ENCODE assay signal across 20 cellular contexts in the genomic region with DNA sequence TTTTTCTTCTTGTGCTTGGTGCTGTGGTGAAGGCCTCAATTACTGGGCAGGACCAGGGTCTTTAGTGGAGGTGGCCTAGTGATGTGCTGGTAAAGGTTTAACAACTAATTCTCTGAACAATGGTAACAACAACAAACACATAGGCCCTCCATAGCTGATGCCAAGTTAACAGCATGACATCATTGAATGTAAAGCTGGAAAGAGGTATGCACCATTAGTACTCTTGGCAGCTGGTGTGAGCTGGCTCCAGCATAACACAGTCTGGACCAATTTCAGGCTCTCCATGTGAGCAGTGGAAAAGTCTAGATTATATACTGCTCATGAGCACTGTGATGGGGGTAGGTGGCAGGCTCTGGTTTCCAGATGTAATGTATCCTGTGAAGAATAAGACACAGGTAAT.
DNase-seq lines count a peak whose midpoint lies in the region; ATAC-seq and TF ChIP-seq lines count a peak whose summit lies in the region.
"Had no signal": no experiment of that assay in that cellular context is flagged by ENCODE, and none has a peak within 500 bp of the region (broad histone marks: within the 10 kb centered on the region; RNA-seq: fewer than 3 reads in every experiment).

No MANE protein-coding gene starts in this region.

- ATAC-seq in SK-N-SH treated with all-trans-retinoic acid at 6 μM for 48 hours (peak; percentile 36; the same call in 1 of the 3 replicates), GM19455 (IDR thresholded peaks at IDR 0.05; ENCODE audit: unreplicated experiment) (no peak)
- ATAC-seq: heart right ventricle, lower lobe of right lung had no signal

- no peaks in the 10 kb centered on the region for H3K79me2 ChIP-seq in SK-N-SH (ENCODE audit: insufficient read depth)

- H3K9me3 ChIP-seq in SK-N-SH = no peaks in the 10 kb centered on the region
- H3K9me3 ChIP-seq: heart right ventricle, lower lobe of right lung, right atrium auricular region had no signal

- H4K20me1 ChIP-seq in SK-N-SH (ENCODE audit: insufficient read depth) = no peaks in the 10 kb centered on the region

- CTCF ChIA-PET in SK-N-SH (lab: Yijun Ruan, JAX) = no interaction called here

- H3K4me3 ChIP-seq in SK-N-SH (ENCODE audit: low read depth in 2 of 2, low read length in 1 of 2) = no peak overlapping the region
- H3K4me3 ChIP-seq: heart right ventricle, lower lobe of right lung, right atrium auricular region had no signal

- H3K4me2 ChIP-seq in SK-N-SH = no peak overlapping the region

- no peak overlapping the region for H3K27ac ChIP-seq in SK-N-SH (ENCODE audit: low read depth in 2 of 2, low read length in 1 of 2)
- H3K27ac ChIP-seq: heart right ventricle, lower lobe of right lung, right atrium auricular region had no signal

- no peaks in the 10 kb centered on the region for H3K27me3 ChIP-seq in SK-N-SH (ENCODE audit: insufficient read depth)
- H3K27me3 ChIP-seq: heart right ventricle, right atrium auricular region had no signal

- no peak for TF ChIP-seq CTCF in SK-N-SH (IDR thresholded peaks at IDR 0.05)

- TF ChIP-seq EP300 in SK-N-SH (IDR thresholded peaks at IDR 0.05; ENCODE audit: borderline replicate concordance in 1 of 2, low read depth in 1 of 2, low read length in 1 of 2) = no peak

- POLR2A ChIA-PET in SK-N-SH (lab: Yijun Ruan, JAX) = no interaction called here

- no peak overlapping the region for H3K9ac ChIP-seq in SK-N-SH

- H3F3A ChIP-seq in SK-N-SH (replicated peaks; ENCODE audit: insufficient read depth) = peaks cover 6% of the 10 kb centered on the region

- peaks cover 0 to 4% of the 10 kb centered on the region in 2 experiments; a peak in 1 of 4 replicates for H3K4me1 ChIP-seq in SK-N-SH (ENCODE audit: control insufficient read depth in 1 of 2, insufficient read depth in 2 of 2, low read depth in 1 of 2, low read length in 1 of 2)
- H3K4me1 ChIP-seq: heart right ventricle, lower lobe of right lung, right atrium auricular region had no signal

- no peak for TF ChIP-seq RAD21 in SK-N-SH (IDR thresholded peaks at IDR 0.05; ENCODE audit: low read length)

- no peak overlapping the region for H2AFZ ChIP-seq in SK-N-SH (ENCODE audit: low read depth)

- H3K36me3 ChIP-seq in SK-N-SH (replicated peaks in 1 of 2; ENCODE audit: control insufficient read depth in 1 of 2, insufficient read depth in 2 of 2, low read length in 1 of 2) = no peaks in the 10 kb centered on the region
- H3K36me3 ChIP-seq: heart right ventricle, lower lobe of right lung, right atrium auricular region had no signal

- DNase-seq in SK-N-SH (no peak), NCI-H1694 treated with DMSO at 0.1 percent for 48 hours (lab: John Stamatoyannopoulos, UW) (peak; percentile 83), dermis blood vessel endothelial cell (peak; percentile 70), epidermal melanocyte (ENCODE audit: insufficient read length, low spot score) (no peak), midbrain (lab: John Stamatoyannopoulos, UW) (no peak)
- DNase-seq: activated CD4-positive, alpha-beta T cell treated with anti-CD3 and anti-CD28 coated beads, Interleukin-2, amount 10 ng/mL, durations not matched to agents 7 days and 5 days; activated CD8-positive, alpha-beta memory T cell treated with anti-CD3 and anti-CD28 coated beads, Interleukin-2, amount 50 U/mL, for 4 hours; activated effector memory CD4-positive, alpha-beta T cell treated with Interleukin-2 at 50 U/mL for 16 hours; effector CD4-positive, alpha-beta T cell; heart right ventricle; islet precursor cell; Karpas-422; lower lobe of right lung; NCI-H1048; NCI-H524 treated with DMSO at 0.1 percent for 48 hours; SHP77 treated with DMSO at 0.1 percent for 48 hours; T-helper 1 cell had no signal

- H3K9me2 ChIP-seq in SK-N-SH = no peaks in the 10 kb centered on the region

TF ChIP-seq in SK-N-SH treated with all-trans-retinoic acid at 6 μM for 48 hours, 23 proteins besides CTCF, POLR2A, EP300 and RAD21 (continues in another document):
- TF ChIP-seq ZNF8 (CRISPR knock-in tag; IDR thresholded peaks at IDR 0.05) = no peak
- no peak for TF ChIP-seq RARB (CRISPR knock-in tag; IDR thresholded peaks at IDR 0.05)
- TF ChIP-seq ZNF565 (CRISPR knock-in tag; conservative IDR thresholded peaks at IDR 0.05; ENCODE audit: low read depth) = no peak
- TF ChIP-seq, protein P1, sequence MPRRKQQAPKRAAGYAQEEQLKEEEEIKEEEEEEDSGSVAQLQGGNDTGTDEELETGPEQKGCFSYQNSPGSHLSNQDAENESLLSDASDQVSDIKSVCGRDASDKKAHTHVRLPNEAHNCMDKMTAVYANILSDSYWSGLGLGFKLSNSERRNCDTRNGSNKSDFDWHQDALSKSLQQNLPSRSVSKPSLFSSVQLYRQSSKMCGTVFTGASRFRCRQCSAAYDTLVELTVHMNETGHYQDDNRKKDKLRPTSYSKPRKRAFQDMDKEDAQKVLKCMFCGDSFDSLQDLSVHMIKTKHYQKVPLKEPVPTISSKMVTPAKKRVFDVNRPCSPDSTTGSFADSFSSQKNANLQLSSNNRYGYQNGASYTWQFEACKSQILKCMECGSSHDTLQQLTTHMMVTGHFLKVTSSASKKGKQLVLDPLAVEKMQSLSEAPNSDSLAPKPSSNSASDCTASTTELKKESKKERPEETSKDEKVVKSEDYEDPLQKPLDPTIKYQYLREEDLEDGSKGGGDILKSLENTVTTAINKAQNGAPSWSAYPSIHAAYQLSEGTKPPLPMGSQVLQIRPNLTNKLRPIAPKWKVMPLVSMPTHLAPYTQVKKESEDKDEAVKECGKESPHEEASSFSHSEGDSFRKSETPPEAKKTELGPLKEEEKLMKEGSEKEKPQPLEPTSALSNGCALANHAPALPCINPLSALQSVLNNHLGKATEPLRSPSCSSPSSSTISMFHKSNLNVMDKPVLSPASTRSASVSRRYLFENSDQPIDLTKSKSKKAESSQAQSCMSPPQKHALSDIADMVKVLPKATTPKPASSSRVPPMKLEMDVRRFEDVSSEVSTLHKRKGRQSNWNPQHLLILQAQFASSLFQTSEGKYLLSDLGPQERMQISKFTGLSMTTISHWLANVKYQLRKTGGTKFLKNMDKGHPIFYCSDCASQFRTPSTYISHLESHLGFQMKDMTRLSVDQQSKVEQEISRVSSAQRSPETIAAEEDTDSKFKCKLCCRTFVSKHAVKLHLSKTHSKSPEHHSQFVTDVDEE (CRISPR knock-in tag; IDR thresholded peaks at IDR 0.05) = no peak
- TF ChIP-seq, protein P2, sequence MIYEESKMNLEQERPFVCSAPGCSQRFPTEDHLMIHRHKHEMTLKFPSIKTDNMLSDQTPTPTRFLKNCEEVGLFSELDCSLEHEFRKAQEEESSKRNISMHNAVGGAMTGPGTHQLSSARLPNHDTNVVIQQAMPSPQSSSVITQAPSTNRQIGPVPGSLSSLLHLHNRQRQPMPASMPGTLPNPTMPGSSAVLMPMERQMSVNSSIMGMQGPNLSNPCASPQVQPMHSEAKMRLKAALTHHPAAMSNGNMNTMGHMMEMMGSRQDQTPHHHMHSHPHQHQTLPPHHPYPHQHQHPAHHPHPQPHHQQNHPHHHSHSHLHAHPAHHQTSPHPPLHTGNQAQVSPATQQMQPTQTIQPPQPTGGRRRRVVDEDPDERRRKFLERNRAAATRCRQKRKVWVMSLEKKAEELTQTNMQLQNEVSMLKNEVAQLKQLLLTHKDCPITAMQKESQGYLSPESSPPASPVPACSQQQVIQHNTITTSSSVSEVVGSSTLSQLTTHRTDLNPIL (CRISPR knock-in tag; IDR thresholded peaks at IDR 0.05; ENCODE audit: low read depth) = no peak

TF ChIP-seq in SK-N-SH, 30 proteins besides CTCF, POLR2A, EP300 and RAD21 (continues in another document):
- TF ChIP-seq MEF2A (IDR thresholded peaks at IDR 0.05; ENCODE audit: borderline replicate concordance, low read depth) (no peak), TAF1 (IDR thresholded peaks at IDR 0.05; ENCODE audit: borderline replicate concordance, low read depth, low read length) (no peak), GATA2 (CRISPR knock-in tag; IDR thresholded peaks at IDR 0.05) (no peak), ELF1 (IDR thresholded peaks at IDR 0.05) (no peak), NFIC (IDR thresholded peaks at IDR 0.05; ENCODE audit: borderline replicate concordance) (no peak), CHD2 (IDR thresholded peaks at IDR 0.05; ENCODE audit: low read length, partially characterized antibody) (no peak), RCOR1 (IDR thresholded peaks at IDR 0.05; ENCODE audit: low read length) (no peak), RFX5 (IDR thresholded peaks at IDR 0.05; ENCODE audit: low read length) (no peak)
- TF ChIP-seq, protein P3, sequence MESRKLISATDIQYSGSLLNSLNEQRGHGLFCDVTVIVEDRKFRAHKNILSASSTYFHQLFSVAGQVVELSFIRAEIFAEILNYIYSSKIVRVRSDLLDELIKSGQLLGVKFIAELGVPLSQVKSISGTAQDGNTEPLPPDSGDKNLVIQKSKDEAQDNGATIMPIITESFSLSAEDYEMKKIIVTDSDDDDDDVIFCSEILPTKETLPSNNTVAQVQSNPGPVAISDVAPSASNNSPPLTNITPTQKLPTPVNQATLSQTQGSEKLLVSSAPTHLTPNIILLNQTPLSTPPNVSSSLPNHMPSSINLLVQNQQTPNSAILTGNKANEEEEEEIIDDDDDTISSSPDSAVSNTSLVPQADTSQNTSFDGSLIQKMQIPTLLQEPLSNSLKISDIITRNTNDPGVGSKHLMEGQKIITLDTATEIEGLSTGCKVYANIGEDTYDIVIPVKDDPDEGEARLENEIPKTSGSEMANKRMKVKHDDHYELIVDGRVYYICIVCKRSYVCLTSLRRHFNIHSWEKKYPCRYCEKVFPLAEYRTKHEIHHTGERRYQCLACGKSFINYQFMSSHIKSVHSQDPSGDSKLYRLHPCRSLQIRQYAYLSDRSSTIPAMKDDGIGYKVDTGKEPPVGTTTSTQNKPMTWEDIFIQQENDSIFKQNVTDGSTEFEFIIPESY (IDR thresholded peaks at IDR 0.05; ENCODE audit: borderline replicate concordance, low read depth) = no peak
- TF ChIP-seq, protein P4, sequence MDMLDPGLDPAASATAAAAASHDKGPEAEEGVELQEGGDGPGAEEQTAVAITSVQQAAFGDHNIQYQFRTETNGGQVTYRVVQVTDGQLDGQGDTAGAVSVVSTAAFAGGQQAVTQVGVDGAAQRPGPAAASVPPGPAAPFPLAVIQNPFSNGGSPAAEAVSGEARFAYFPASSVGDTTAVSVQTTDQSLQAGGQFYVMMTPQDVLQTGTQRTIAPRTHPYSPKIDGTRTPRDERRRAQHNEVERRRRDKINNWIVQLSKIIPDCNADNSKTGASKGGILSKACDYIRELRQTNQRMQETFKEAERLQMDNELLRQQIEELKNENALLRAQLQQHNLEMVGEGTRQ (IDR thresholded peaks at IDR 0.05; ENCODE audit: borderline replicate concordance, low read depth, low read length) = no peak

Comparison
In these comparisons a context has a peak if more than half of its experiments do, and no peak if none do; other contexts are left out.
1. DNase-seq: peak in NCI-H1694 treated with DMSO at 0.1 percent for 48 hours (single experiment) and dermis blood vessel endothelial cell (single experiment); none in SK-N-SH (single experiment), epidermal melanocyte (single experiment) and midbrain (single experiment).